Comparison of ENCODE assay signal across 1 cellular context in genomic region chr18:28045176-28045810, GRCh38.
A peak's percentile ranks its signal among the peaks of the same experiment; 100 is the strongest.
TF ChIP-seq lines count a peak whose summit lies in the region.

No MANE protein-coding gene starts in this region.

TF ChIP-seq in Ishikawa, 13 proteins besides CTCF, POLR2A, EP300 and RAD21 (continued from another document):
- TF ChIP-seq MAX (IDR thresholded peaks at IDR 0.05), result 0 out of 2 replicates have a peak, but pooled peaks have one; percentile 12
- peak; percentile 61 for TF ChIP-seq NFIC (IDR thresholded peaks at IDR 0.05)
